Comparison of ENCODE assay signal across 1 cellular context in genomic region chr21:38012700-38013099, GRCh38.
TF ChIP-seq lines count a peak whose summit lies in the region.

No MANE protein-coding gene starts in this region.

TF ChIP-seq in GM23338, 12 proteins besides CTCF, POLR2A, EP300 and RAD21 (continued from another document):
- no peak for TF ChIP-seq ZNF462 (CRISPR knock-in tag; IDR thresholded peaks at IDR 0.05)
- TF ChIP-seq, protein P1, sequence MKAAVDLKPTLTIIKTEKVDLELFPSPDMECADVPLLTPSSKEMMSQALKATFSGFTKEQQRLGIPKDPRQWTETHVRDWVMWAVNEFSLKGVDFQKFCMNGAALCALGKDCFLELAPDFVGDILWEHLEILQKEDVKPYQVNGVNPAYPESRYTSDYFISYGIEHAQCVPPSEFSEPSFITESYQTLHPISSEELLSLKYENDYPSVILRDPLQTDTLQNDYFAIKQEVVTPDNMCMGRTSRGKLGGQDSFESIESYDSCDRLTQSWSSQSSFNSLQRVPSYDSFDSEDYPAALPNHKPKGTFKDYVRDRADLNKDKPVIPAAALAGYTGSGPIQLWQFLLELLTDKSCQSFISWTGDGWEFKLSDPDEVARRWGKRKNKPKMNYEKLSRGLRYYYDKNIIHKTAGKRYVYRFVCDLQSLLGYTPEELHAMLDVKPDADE (IDR thresholded peaks at IDR 0.05), result no peak
- no peak for TF ChIP-seq JUNB (IDR thresholded peaks at IDR 0.05; ENCODE audit: unreplicated experiment)
